In the genomic region with DNA sequence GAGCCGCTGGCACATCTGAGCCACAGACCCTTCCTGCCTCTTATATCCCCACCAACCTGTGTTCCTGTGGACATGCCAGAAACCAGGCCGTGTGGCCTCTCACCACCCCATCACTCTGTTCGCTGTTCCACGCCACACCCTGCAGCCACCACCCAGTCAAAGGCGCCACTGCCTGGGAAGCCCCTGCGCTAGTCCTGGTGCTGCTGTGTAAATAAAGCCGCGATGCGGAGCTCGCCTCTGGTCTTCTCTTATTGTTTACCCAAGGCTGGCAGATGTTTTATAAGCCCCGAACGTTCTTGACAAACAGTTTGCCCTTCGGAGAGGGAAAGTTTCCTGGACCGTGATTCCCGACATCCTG, we compare ENCODE assay signal across 11 cellular contexts.
DNase-seq lines count a peak whose midpoint lies in the region; ATAC-seq and TF ChIP-seq lines count a peak whose summit lies in the region.
"Had no signal": no experiment of that assay in that cellular context is flagged by ENCODE, and none has a peak within 500 bp of the region (broad histone marks: within the 10 kb centered on the region; RNA-seq: fewer than 3 reads in every experiment).

No MANE protein-coding gene starts in this region.

- no peaks in the 10 kb centered on the region for H3K9me3 Mint-ChIP-seq in activated B cell treated with CpG ODN at 0.5 μM for 24 hours

- ATAC-seq in Right ventricle myocardium superior (ENCODE audit: poor library complexity) = no peak
- no peak for ATAC-seq in activated B cell treated with CpG ODN at 0.5 μM for 24 hours (ENCODE audit: low read depth)

- peaks cover 16% of the 10 kb centered on the region for H3K4me1 Mint-ChIP-seq in activated B cell treated with CpG ODN at 0.5 μM for 24 hours

- H3K4me3 Mint-ChIP-seq in activated B cell treated with CpG ODN at 0.5 μM for 24 hours = peak overlapping the region; percentile 68

- no peak overlapping the region for H3K9ac ChIP-seq in mucosa of rectum (ENCODE audit: low read depth in 1 of 2, low read length in 2 of 2)

- peak overlapping the region; percentile 28 for H3K27ac ChIP-seq in left ventricle myocardium inferior (replicated peaks)
- H3K27ac ChIP-seq in mucosa of rectum (ENCODE audit: low read depth in 2 of 2, low read length in 2 of 2) = peak overlapping the region; percentile 25 to 61

- H3K4me1 ChIP-seq in left ventricle myocardium inferior = peaks cover 26% of the 10 kb centered on the region
- peaks cover 12% of the 10 kb centered on the region in 2 donors for H3K4me1 ChIP-seq in mucosa of rectum (ENCODE audit: control insufficient read depth in 2 of 2, insufficient read depth in 2 of 2, low read length in 2 of 2)

- no peak for DNase-seq in left ventricle myocardium inferior
- no peak for DNase-seq in Right ventricle myocardium superior
- DNase-seq in activated B cell treated with CpG ODN at 0.5 μM for 24 hours = no peak
- DNase-seq in ACHN = no peak
- DNase-seq in activated CD8-positive, alpha-beta memory T cell treated with anti-CD3 and anti-CD28 coated beads, Interleukin-2, amount 50 U/mL, for 48 hours = no peak
- no peak for DNase-seq in hippocampal formation (lab: John Stamatoyannopoulos, UW)
- DNase-seq in SIG-M5 treated with dmso at 0.1 percent for 504 hours (lab: John Stamatoyannopoulos, UW; ENCODE audit: unreplicated experiment) = no peak
- DNase-seq: activated CD4-positive, alpha-beta T cell treated with anti-CD3 and anti-CD28 coated beads, Interleukin-2, amount 50 U/mL, for 48 hours; KG1; stimulated activated CD8-positive, alpha-beta memory T cell treated with anti-CD3 and anti-CD28 coated beads, Interleukin-4, amount 100 ng/mL, for 48 hours had no signal

- no peak for TF ChIP-seq CTCF in left ventricle myocardium inferior (IDR thresholded peaks at IDR 0.05; ENCODE audit: borderline replicate concordance)
- no peak for TF ChIP-seq CTCF in activated B cell treated with CpG ODN at 0.5 μM for 24 hours (IDR thresholded peaks at IDR 0.05)

- CTCF ChIA-PET in activated B cell treated with CpG ODN at 0.5 μM for 24 hours (lab: Charles Lee) = interaction anchor here (4.2 kb wide), 1 partner anchor 219 kb away, joined by 19 read pairs; no protein-coding TSS in a partner anchor

- in situ Hi-C loops in ACHN (cut with HindIII; ENCODE audit: low pct_ligation_motif_present, low pct_unique_long_range_greater_than_20kb, low sequenced_read_pairs) = no loop called here

- H3K9me3 ChIP-seq in left ventricle myocardium inferior (replicated peaks) = no peaks in the 10 kb centered on the region
- no peaks in the 10 kb centered on the region for H3K9me3 ChIP-seq in mucosa of rectum (ENCODE audit: control insufficient read depth in 2 of 2, low read length in 2 of 2)

- peak overlapping the region; percentile 50 for H3K27ac Mint-ChIP-seq in activated B cell treated with CpG ODN at 0.5 μM for 24 hours

- peaks cover 5% of the 10 kb centered on the region for H3K36me3 Mint-ChIP-seq in activated B cell treated with CpG ODN at 0.5 μM for 24 hours (ENCODE audit: low read depth)

- no peaks in the 10 kb centered on the region for H3K27me3 Mint-ChIP-seq in activated B cell treated with CpG ODN at 0.5 μM for 24 hours

- H3K4me3 ChIP-seq in left ventricle myocardium inferior = peak overlapping the region; percentile 37
- H3K4me3 ChIP-seq in mucosa of rectum (ENCODE audit: low read length in 2 of 2) = peak overlapping the region; percentile 41 to 62

- intact Hi-C loops in left ventricle myocardium inferior (cut with micrococcal nuclease) = no loop called here
- intact Hi-C loops in Right ventricle myocardium superior (cut with DNase I) = no loop called here
- intact Hi-C loops in activated B cell treated with CpG ODN at 0.5 μM for 24 hours (cut with micrococcal nuclease) = loop anchor here (1.0 kb wide), 1 partner anchor 61 kb away; no protein-coding TSS in a partner anchor

- no peaks in the 10 kb centered on the region for H3K36me3 ChIP-seq in left ventricle myocardium inferior
- no peaks in the 10 kb centered on the region for H3K36me3 ChIP-seq in mucosa of rectum (ENCODE audit: control insufficient read depth in 2 of 2, insufficient read depth in 2 of 2, low read length in 2 of 2)

- H3K27me3 ChIP-seq in left ventricle myocardium inferior (ENCODE audit: low read depth) = no peaks in the 10 kb centered on the region
- H3K27me3 ChIP-seq in mucosa of rectum (ENCODE audit: control insufficient read depth in 2 of 2, insufficient read depth in 2 of 2, low read length in 2 of 2) = no peaks in the 10 kb centered on the region

- POLR2A ChIA-PET in activated B cell treated with CpG ODN at 0.5 μM for 24 hours (lab: Charles Lee) = interaction anchor here (1.4 kb wide), 1 partner anchor 196 kb away, joined by 3 read pairs; no protein-coding TSS in a partner anchor
